27 cellular contexts compared by ENCODE assay signal in the genomic region with DNA sequence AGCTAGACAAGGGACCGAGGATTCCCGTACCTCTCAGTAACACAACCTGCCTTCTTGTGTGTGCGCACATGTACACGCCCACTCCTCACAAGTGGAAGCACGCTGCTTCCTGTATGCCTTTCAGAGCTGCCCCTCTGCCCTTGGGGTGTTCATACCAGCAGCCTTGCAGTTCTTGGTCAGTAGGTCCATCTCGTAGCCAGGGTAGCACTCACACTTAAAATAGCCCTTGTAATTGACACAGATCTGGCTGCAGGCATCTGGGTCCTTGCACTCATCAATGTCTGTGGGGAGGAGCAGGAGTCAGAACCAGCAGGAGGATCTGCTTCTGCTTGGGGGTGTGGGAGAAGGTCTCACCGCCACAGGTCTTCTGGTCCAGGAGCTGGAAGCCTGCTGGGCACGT.
"Had no signal": no experiment of that assay in that cellular context is flagged by ENCODE, and none has a peak within 500 bp of the region (broad histone marks: within the 10 kb centered on the region; RNA-seq: fewer than 3 reads in every experiment).

No MANE protein-coding gene starts in this region.

- H3K4me1 ChIP-seq: gastrocnemius medialis, pancreas, right lobe of liver, stomach, tibial artery had no signal

- H3K4me1 Mint-ChIP-seq: mesothelial cell of epicardium had no signal

- H3K27ac Mint-ChIP-seq: memory B cell, mesothelial cell of epicardium, nephron progenitor cell, progenitor cell of endocrine pancreas, type B pancreatic cell had no signal

- H3K27ac ChIP-seq: dorsolateral prefrontal cortex, epithelial cell of prostate, gastrocnemius medialis, pancreas, right lobe of liver, stomach, tibial artery had no signal

- H3K27me3 Mint-ChIP-seq: memory B cell, naive B cell, progenitor cell of endocrine pancreas, type B pancreatic cell had no signal

- ATAC-seq: esophagus mucosa, gastrocnemius medialis, mucosa of descending colon, pancreas, right lobe of liver had no signal

- H3K9me3 Mint-ChIP-seq: memory B cell, naive B cell, nephron progenitor cell, type B pancreatic cell had no signal

- H3K9me3 ChIP-seq: gastrocnemius medialis, mucosa of descending colon, pancreas, right lobe of liver, stomach, testis, tibial artery had no signal

- H3K4me3 ChIP-seq: dorsolateral prefrontal cortex, gastrocnemius medialis, lung, mucosa of descending colon, pancreas, right lobe of liver, stomach, testis, tibial artery had no signal

- H3K27me3 ChIP-seq: dorsolateral prefrontal cortex, gastrocnemius medialis, pancreas, right lobe of liver, stomach, testis, tibial artery had no signal

- H3K36me3 ChIP-seq: gastrocnemius medialis, pancreas, right lobe of liver had no signal

- H3K4me3 Mint-ChIP-seq: memory B cell, mesothelial cell of epicardium, nephron progenitor cell, type B pancreatic cell had no signal

- H3K36me3 Mint-ChIP-seq: memory B cell, type B pancreatic cell had no signal

- DNase-seq: cerebellar nuclear complex; dorsolateral prefrontal cortex; effector CD4-positive, alpha-beta T cell; foreskin fibroblast; gastrocnemius medialis; head of caudate nucleus; mucosa of descending colon; naive B cell; nephron progenitor cell; occipital lobe; pancreas; right lobe of liver; small intestine; stimulated activated CD4-positive, alpha-beta T cell treated with anti-CD3 and anti-CD28 coated beads, Interleukin-1b, Interleukin-23, amount 100 ng/mL, for 48 hours; stimulated activated CD4-positive, alpha-beta T cell treated with anti-CD3 and anti-CD28 coated beads, Interleukin-4, amount 100 ng/mL, for 1 hour; stimulated activated CD8-positive, alpha-beta memory T cell treated with anti-CD3 and anti-CD28 coated beads, Interleukin-4, amount 100 ng/mL, for 48 hours; stimulated activated naive CD4-positive, alpha-beta T cell treated with Interleukin-2 at 50 U/mL for 16 hours; stomach; testis had no signal
